In genomic region chr10:132186488-132187413, GRCh38 we compare ENCODE assay signal across 9 cellular contexts. TPM values are rescaled to one million over a fixed set of nuclear protein-coding genes. Genes with fewer than 3 reads are reported as not detected.
A peak's percentile ranks its signal among the peaks of the same experiment; 100 is the strongest.
DNase-seq lines count a peak whose midpoint lies in the region; ATAC-seq and TF ChIP-seq lines count a peak whose summit lies in the region.
"Had no signal": no experiment of that assay in that cellular context is flagged by ENCODE, and none has a peak within 500 bp of the region (broad histone marks: within the 10 kb centered on the region; RNA-seq: fewer than 3 reads in every experiment).

Gene DPYSL4, plus strand, starts transcription at chr10:132186948. Its CDS starts 116 bp downstream, at chr10:132187064.

- POLR2A ChIA-PET in WTC11 (lab: Charles Lee), result no interaction called here
- POLR2A ChIA-PET in Caco-2 (lab: Charles Lee), result no interaction called here

- peak within 1 kb of the TSS; percentile 65 for H3K4me3 Mint-ChIP-seq in WTC11
- H3K4me3 Mint-ChIP-seq in nephron, result peak within 1 kb of the TSS; percentile 79 to 84 (median 82)
- H3K4me3 Mint-ChIP-seq in Caco-2 (ENCODE audit: unreplicated experiment), result no peak within 1 kb of the TSS

- WGBS in esophagus, 2 donors, result 4 to 5% methylated on average over 58 to 105 of the region's 106 CpGs

- DNase-seq in NCI-H345 (lab: John Stamatoyannopoulos, UW) (peak; percentile 56), NCI-H345 treated with DMSO at 0.1 percent for 48 hours (lab: John Stamatoyannopoulos, UW; ENCODE audit: unreplicated experiment) (no peak), WTC11 (ENCODE audit: low spot score) (no peak), Caco-2 (no peak), GDM1 (lab: John Stamatoyannopoulos, UW) (no peak)
- DNase-seq: DND-41 had no signal

- H3K4me1 ChIP-seq in esophagus (ENCODE audit: control insufficient read depth in 2 of 2, insufficient read depth in 2 of 2, low read length in 1 of 2) (peaks cover 2 to 10% of the 10 kb centered on the region in 2 donors), Caco-2 (no peaks in the 10 kb centered on the region)

- H3K4me1 Mint-ChIP-seq in WTC11, result peaks cover 9% of the 10 kb centered on the region
- H3K4me1 Mint-ChIP-seq in nephron, result peaks cover 23% of the 10 kb centered on the region
- H3K4me1 Mint-ChIP-seq in Caco-2 (ENCODE audit: low read depth, unreplicated experiment), result no peaks in the 10 kb centered on the region

- H3K27ac ChIP-seq in esophagus (ENCODE audit: low read depth in 2 of 2, low read length in 1 of 2), result no peak within 1 kb of the TSS

- H3K4me3 ChIP-seq in esophagus (ENCODE audit: low read depth in 1 of 2, low read length in 2 of 2) (peak within 1 kb of the TSS; percentile 8 to 36), Caco-2 (ENCODE audit: low read depth, low read length) (no peak within 1 kb of the TSS)

- CTCF ChIA-PET in WTC11 (lab: Charles Lee), result interaction anchor here (1.0 to 1.6 kb wide), 4 partner anchors 11 to 244 kb away, joined by 3 to 5 read pairs (median 4); no protein-coding TSS in a partner anchor
- CTCF ChIA-PET in Caco-2 (lab: Charles Lee), result no interaction called here

- no peaks in the 10 kb centered on the region for H3K36me3 ChIP-seq in esophagus (ENCODE audit: control insufficient read depth in 2 of 2, insufficient read depth in 2 of 2, low read length in 1 of 2)
- no peaks in the 10 kb centered on the region for H3K36me3 ChIP-seq in Caco-2 (ENCODE audit: control insufficient read depth, insufficient read depth, low read length)

- H3K36me3 Mint-ChIP-seq in WTC11 (peaks cover 8% of the 10 kb centered on the region; the same call in 1 of the 2 replicates), nephron (ENCODE audit: low read depth) (peaks cover 16% of the 10 kb centered on the region), Caco-2 (ENCODE audit: insufficient read depth, unreplicated experiment) (peaks cover 6% of the 10 kb centered on the region)

- H3K27me3 ChIP-seq in esophagus (ENCODE audit: control insufficient read depth in 1 of 2, insufficient read depth in 2 of 2, low read length in 2 of 2) (peaks cover 0 to 16% of the 10 kb centered on the region in 2 donors), Caco-2 (replicated peaks; ENCODE audit: control insufficient read depth, insufficient read depth, low read length) (no peaks in the 10 kb centered on the region; the same call in 1 of the 2 replicates)

- ATAC-seq in WTC11, result peak; percentile 43
- ATAC-seq in GM18517 (IDR thresholded peaks at IDR 0.05; ENCODE audit: unreplicated experiment), result no peak

- intact Hi-C loops in Caco-2 (cut with micrococcal nuclease; ENCODE audit: unreplicated experiment), result no loop called here

- H3K9me3 ChIP-seq in esophagus (ENCODE audit: control insufficient read depth in 2 of 2, insufficient read depth in 1 of 2, low read depth in 1 of 2, low read length in 1 of 2), result peaks cover 0 to 2% of the 10 kb centered on the region in 2 donors
- no peaks in the 10 kb centered on the region for H3K9me3 ChIP-seq in Caco-2

- TF ChIP-seq CTCF in WTC11 (IDR thresholded peaks at IDR 0.05), result no peak
- TF ChIP-seq CTCF in nephron (IDR thresholded peaks at IDR 0.05; ENCODE audit: unreplicated experiment in 3 of 3), result no peak
- TF ChIP-seq CTCF in Caco-2 (IDR thresholded peaks at IDR 0.05; ENCODE audit: insufficient read depth in 1 of 2, low read depth in 1 of 2, low read length in 1 of 2, severe bottlenecking in 1 of 2, unreplicated experiment in 1 of 2), result no peak

- H3K9me3 Mint-ChIP-seq in WTC11, result peaks cover 4% of the 10 kb centered on the region
- no peaks in the 10 kb centered on the region for H3K9me3 Mint-ChIP-seq in nephron
- H3K9me3 Mint-ChIP-seq in Caco-2 (ENCODE audit: unreplicated experiment), result no peaks in the 10 kb centered on the region

- no TSS peak for BruUV-seq in Caco-2 (replicated peaks; lab: Mats Ljungman, UMichigan)

- H3K27ac Mint-ChIP-seq in WTC11 (no peak within 1 kb of the TSS), nephron (no peak within 1 kb of the TSS), Caco-2 (ENCODE audit: unreplicated experiment) (no peak within 1 kb of the TSS)

- H3K27me3 Mint-ChIP-seq in WTC11 (ENCODE audit: low read depth), result peaks cover 63% of the 10 kb centered on the region
- peaks cover 65% of the 10 kb centered on the region for H3K27me3 Mint-ChIP-seq in nephron (ENCODE audit: low read depth)
- peaks cover 16% of the 10 kb centered on the region for H3K27me3 Mint-ChIP-seq in Caco-2 (ENCODE audit: insufficient read depth, unreplicated experiment)

TF ChIP-seq in WTC11, 78 proteins besides CTCF, POLR2A, EP300 and RAD21:
- 0 out of 2 replicates have a peak, but pooled peaks have one; percentile 11 for TF ChIP-seq ZNF423 (CRISPR knock-in tag; IDR thresholded peaks at IDR 0.05)
- TF ChIP-seq GTF2I (CRISPR knock-in tag; conservative IDR thresholded peaks at IDR 0.05), result no peak
- no peak for TF ChIP-seq ZSCAN18 (CRISPR knock-in tag; IDR thresholded peaks at IDR 0.05)
- TF ChIP-seq SP1 (CRISPR knock-in tag; conservative IDR thresholded peaks at IDR 0.05), result peak; percentile 10; the same call in 1 of the 2 replicates

RNA-seq across cellular contexts. Expression of gene DPYSL4, which starts in this region (rescaled TPM):
- 16.8 to 18.1 TPM (median 17.0 TPM) in 3 replicates for total RNA-seq in WTC11 (2021)
- polyA plus RNA-seq in esophagus, result under 1 TPM; 0.26 to 0.52 TPM
- total RNA-seq in Caco-2 (2022), result 0.12 TPM in 1 of 2 replicates, not detected in the other

Comparison
In these comparisons a context has a peak if more than half of its experiments do, and no peak if none do; other contexts are left out.
1. RNA of gene DPYSL4 (total RNA-seq): 16.8 to 18.1 TPM in WTC11; 0.12 TPM in Caco-2; every median in the first group is over 10 times any median in the second.